In genomic region chr15:78718842-78719241, GRCh38 we compare ENCODE assay signal across 19 cellular contexts.
A peak's percentile ranks its signal among the peaks of the same experiment; 100 is the strongest.
DNase-seq lines count a peak whose midpoint lies in the region; ATAC-seq and TF ChIP-seq lines count a peak whose summit lies in the region.
"Had no signal": no experiment of that assay in that cellular context is flagged by ENCODE, and none has a peak within 500 bp of the region (broad histone marks: within the 10 kb centered on the region; RNA-seq: fewer than 3 reads in every experiment).

No MANE protein-coding gene starts in this region.

- H3K9ac ChIP-seq in KMS-11, result no peak overlapping the region
- no peak overlapping the region for H3K9ac ChIP-seq in stomach smooth muscle (ENCODE audit: low read length in 2 of 2)
- H3K9ac ChIP-seq: BLaER1 had no signal

- peak overlapping the region; percentile 82 for H3K4me3 Mint-ChIP-seq in Caco-2 (ENCODE audit: unreplicated experiment)
- H3K4me3 Mint-ChIP-seq: B cell; CD4-positive, CD25-positive, alpha-beta regulatory T cell; CD8-positive, alpha-beta T cell; GM23338; H9; HFFc6 had no signal

- no peak for TF ChIP-seq CTCF in Caco-2 (IDR thresholded peaks at IDR 0.05; ENCODE audit: insufficient read depth in 1 of 2, low read depth in 1 of 2, low read length in 1 of 2, severe bottlenecking in 1 of 2, unreplicated experiment in 1 of 2)
- no peak for TF ChIP-seq CTCF in KMS-11 (conservative IDR thresholded peaks at IDR 0.05; ENCODE audit: low read depth, low read length)

- no peak for DNase-seq in Caco-2
- DNase-seq in fibroblast of peridontal ligament (ENCODE audit: extremely low read depth), result peak; percentile 30
- DNase-seq in NCI-H2171 (lab: John Stamatoyannopoulos, UW), result no peak
- DNase-seq: CD4-positive, CD25-positive, alpha-beta regulatory T cell; CD8-positive, alpha-beta T cell; DMS 273 treated with DMSO at 0.1 percent for 48 hours; DMS79; EL; GDM1; H9; HFFc6 had no signal

- H3K9me3 Mint-ChIP-seq in Caco-2 (ENCODE audit: unreplicated experiment), result peaks cover 3% of the 10 kb centered on the region
- H3K9me3 Mint-ChIP-seq: CD8-positive, alpha-beta T cell had no signal

- H3K36me3 ChIP-seq in Caco-2 (ENCODE audit: control insufficient read depth, insufficient read depth, low read length) (no peaks in the 10 kb centered on the region), KMS-11 (ENCODE audit: insufficient read depth) (no peaks in the 10 kb centered on the region), stomach smooth muscle (ENCODE audit: control insufficient read depth in 2 of 2, insufficient read depth in 2 of 2, low read length in 2 of 2) (no peaks in the 10 kb centered on the region)
- H3K36me3 ChIP-seq: BLaER1 had no signal

- H3K4me1 ChIP-seq in Caco-2 (no peaks in the 10 kb centered on the region), KMS-11 (ENCODE audit: low read depth, poor library complexity, severe bottlenecking) (peaks cover 8% of the 10 kb centered on the region), stomach smooth muscle (ENCODE audit: control insufficient read depth, insufficient read depth, low read length) (peaks cover 4% of the 10 kb centered on the region)

- BruUV-seq in Caco-2 (replicated peaks; lab: Mats Ljungman, UMichigan), result TSS peak; percentile 27

- no peak for ATAC-seq in HG03565 (IDR thresholded peaks at IDR 0.05; ENCODE audit: unreplicated experiment)
- no peak for ATAC-seq in GM18861 (IDR thresholded peaks at IDR 0.05; ENCODE audit: unreplicated experiment)
- ATAC-seq: CD8-positive, alpha-beta T cell; GM12878; GM23338 had no signal

- POLR2A ChIA-PET in Caco-2 (lab: Charles Lee), result no interaction called here

- H3K27ac Mint-ChIP-seq in Caco-2 (ENCODE audit: unreplicated experiment), result no peak overlapping the region
- H3K27ac Mint-ChIP-seq: B cell; CD4-positive, CD25-positive, alpha-beta regulatory T cell; CD8-positive, alpha-beta T cell; GM23338; H9; HFFc6 had no signal

- no peak overlapping the region for H2AFZ ChIP-seq in KMS-11 (ENCODE audit: low read depth)
- H2AFZ ChIP-seq: GM23338 had no signal

- no peaks in the 10 kb centered on the region for H3K9me3 ChIP-seq in Caco-2
- H3K9me3 ChIP-seq in stomach smooth muscle (ENCODE audit: control insufficient read depth in 2 of 2, low read length in 2 of 2), result no peaks in the 10 kb centered on the region

- no peaks in the 10 kb centered on the region for H3K36me3 Mint-ChIP-seq in Caco-2 (ENCODE audit: insufficient read depth, unreplicated experiment)
- H3K36me3 Mint-ChIP-seq: CD4-positive, CD25-positive, alpha-beta regulatory T cell; CD8-positive, alpha-beta T cell had no signal

- CTCF ChIA-PET in Caco-2 (lab: Charles Lee), result no interaction called here

- no peak overlapping the region for H3K4me3 ChIP-seq in Caco-2 (ENCODE audit: low read depth, low read length)
- no peak overlapping the region for H3K4me3 ChIP-seq in KMS-11 (IDR thresholded peaks at IDR 0.05; ENCODE audit: insufficient read depth, low read depth, low read length)
- H3K4me3 ChIP-seq in stomach smooth muscle (ENCODE audit: low read length in 2 of 2), result no peak overlapping the region
- H3K4me3 ChIP-seq: BLaER1, GM12878, GM23338 had no signal

- H4K20me1 ChIP-seq in KMS-11 (ENCODE audit: insufficient read depth), result no peaks in the 10 kb centered on the region
- H4K20me1 ChIP-seq: BLaER1 had no signal

- peak overlapping the region; percentile 23; the same call in 1 of the 2 replicates for H3K4me2 ChIP-seq in KMS-11
- H3K4me2 ChIP-seq: GM23338 had no signal

- H3K4me1 Mint-ChIP-seq in Caco-2 (ENCODE audit: low read depth, unreplicated experiment), result no peaks in the 10 kb centered on the region
- H3K4me1 Mint-ChIP-seq: B cell; CD4-positive, CD25-positive, alpha-beta regulatory T cell; GM23338; H9 had no signal

- peaks cover 4% of the 10 kb centered on the region for H3K27me3 Mint-ChIP-seq in Caco-2 (ENCODE audit: insufficient read depth, unreplicated experiment)

- no peaks in the 10 kb centered on the region for H3K79me2 ChIP-seq in KMS-11 (ENCODE audit: insufficient read depth, low read depth)

- intact Hi-C loops in Caco-2 (cut with micrococcal nuclease; ENCODE audit: unreplicated experiment), result no loop called here

- H3K27ac ChIP-seq in KMS-11 (no peak overlapping the region), stomach smooth muscle (ENCODE audit: low read length) (peak overlapping the region; percentile 37)
- H3K27ac ChIP-seq: BLaER1 had no signal

- H3K27me3 ChIP-seq in Caco-2 (replicated peaks; ENCODE audit: control insufficient read depth, insufficient read depth, low read length), result no peaks in the 10 kb centered on the region
- no peaks in the 10 kb centered on the region for H3K27me3 ChIP-seq in KMS-11 (ENCODE audit: insufficient read depth, low read depth)
- H3K27me3 ChIP-seq in stomach smooth muscle (ENCODE audit: control insufficient read depth in 1 of 2, insufficient read depth in 2 of 2, low read length in 2 of 2), result no peaks in the 10 kb centered on the region
- H3K27me3 ChIP-seq: BLaER1 had no signal
